Comparison of ENCODE assay signal across 8 cellular contexts in the genomic region with DNA sequence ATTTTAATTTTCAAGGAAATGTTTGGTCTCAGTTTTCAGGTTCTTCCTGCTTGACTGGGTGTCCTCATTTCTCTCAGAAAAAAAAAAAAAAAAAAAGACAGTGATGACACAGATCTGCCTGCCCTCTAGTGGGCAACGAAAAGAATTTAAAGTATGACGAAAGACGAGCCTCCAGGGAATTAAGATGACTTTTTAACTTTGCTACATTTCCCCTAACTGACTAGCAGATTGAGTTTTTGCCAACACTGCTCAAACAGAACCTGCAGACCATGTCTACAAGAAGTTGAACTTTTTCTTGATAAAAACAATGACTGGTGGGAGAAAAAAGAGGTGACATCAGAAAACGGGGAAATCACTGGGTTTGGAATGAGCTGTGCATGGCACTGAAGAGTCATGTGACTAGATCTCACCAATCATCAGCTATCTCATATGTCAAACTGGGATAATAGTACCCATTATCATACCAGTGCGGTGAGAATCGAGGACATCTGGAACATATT. TPM values are rescaled to one million over a fixed set of nuclear protein-coding genes. Genes with fewer than 3 reads are reported as not detected.
DNase-seq lines count a peak whose midpoint lies in the region; ATAC-seq and TF ChIP-seq lines count a peak whose summit lies in the region.

No MANE protein-coding gene starts in this region.

- peaks cover 49% of the 10 kb centered on the region for H3K4me1 ChIP-seq in GM23248 (ENCODE audit: insufficient read depth)
- H3K4me1 ChIP-seq in RWPE2 (ENCODE audit: insufficient read depth, poor library complexity, severe bottlenecking) = peaks cover 15% of the 10 kb centered on the region
- H3K4me1 ChIP-seq in breast epithelium = no peaks in the 10 kb centered on the region

- H3K9me2 ChIP-seq in GM23248 (ENCODE audit: insufficient read depth) = no peaks in the 10 kb centered on the region

- H3K4me3 Mint-ChIP-seq in immature natural killer cell = peak overlapping the region; percentile 22 to 79 (median 46)
- H3K4me3 Mint-ChIP-seq in stimulated activated naive B cell treated with anti-CD40 and anti-IgM and Interleukin-4, amounts not matched to agents 10 μg/mL and 1 μg/mL and 100 μg/mL, for 72 hours = peak overlapping the region; percentile 56 to 71

- no peaks in the 10 kb centered on the region for H4K20me1 ChIP-seq in GM23248 (ENCODE audit: insufficient read depth)

- TF ChIP-seq CTCF in RWPE2 (IDR thresholded peaks at IDR 0.05; ENCODE audit: poor library complexity, severe bottlenecking) (peak; percentile 91), breast epithelium (IDR thresholded peaks at IDR 0.05) (peak; percentile 74 to 88 (median 84))

- peak overlapping the region; percentile 65 for H3K27ac ChIP-seq in GM23248
- H3K27ac ChIP-seq in RWPE2 (ENCODE audit: poor library complexity, severe bottlenecking) = peak overlapping the region; percentile 7
- H3K27ac ChIP-seq in breast epithelium = peak overlapping the region; percentile 49 to 88

- peak; percentile 13 for DNase-seq in stimulated activated CD4-positive, alpha-beta T cell treated with anti-CD3 and anti-CD28 coated beads, Interleukin-2, amount 100 ng/mL, for 4 hours (ENCODE audit: low read depth)
- no peak for DNase-seq in stimulated activated CD4-positive, alpha-beta T cell treated with anti-CD3 and anti-CD28 coated beads, Interleukin-12 subunit alpha, Interleukin-12 subunit beta, amount 100 ng/mL, for 4 hours
- peak; percentile 91 for DNase-seq in GM23248
- peak; percentile 75 for DNase-seq in Jurkat, Clone E6-1 (ENCODE audit: low read depth, low spot score)
- DNase-seq in RWPE2 (ENCODE audit: low spot score) = no peak
- DNase-seq in breast epithelium (ENCODE audit: low spot score in 2 of 2) = no peak
- DNase-seq in immature natural killer cell = peak; percentile 59 to 71 (median 64)
- peak; percentile 34 for DNase-seq in stimulated activated naive B cell treated with anti-CD40 and anti-IgM and Interleukin-4, amounts not matched to agents 10 μg/mL and 1 μg/mL and 100 μg/mL, for 72 hours

- intact Hi-C loops in breast epithelium (cut with DNase I; ENCODE audit: low total_unique reads) = loop anchor here (10.0 kb wide), 1 partner anchor 1846 kb away; no protein-coding TSS in a partner anchor

- 13 to 15% methylated on average over 6 of the region's 6 CpGs for WGBS in GM23248 (ENCODE audit: low coverage in 1 of 2, low lambda C conversion rate in 2 of 2, missing lambda C conversion rate in 2 of 2), 2 experiments

- H3K27me3 Mint-ChIP-seq in immature natural killer cell (ENCODE audit: low read depth in 3 of 3) = peaks cover 0 to 3% (median 3%) of the 10 kb centered on the region in 3 donors
- no peaks in the 10 kb centered on the region for H3K27me3 Mint-ChIP-seq in stimulated activated naive B cell treated with anti-CD40 and anti-IgM and Interleukin-4, amounts not matched to agents 10 μg/mL and 1 μg/mL and 100 μg/mL, for 72 hours

- in situ Hi-C loops in GM23248 (cut with MboI) = loop anchor here (25.0 kb wide), 2 partner anchors 369 to 544 kb away; no protein-coding TSS in a partner anchor

- peak overlapping the region; percentile 59 for H3K4me2 ChIP-seq in GM23248 (ENCODE audit: unreplicated experiment)

- no peaks in the 10 kb centered on the region for H3K9me3 Mint-ChIP-seq in immature natural killer cell
- no peaks in the 10 kb centered on the region for H3K9me3 Mint-ChIP-seq in stimulated activated naive B cell treated with anti-CD40 and anti-IgM and Interleukin-4, amounts not matched to agents 10 μg/mL and 1 μg/mL and 100 μg/mL, for 72 hours

- ATAC-seq in RWPE2 (ENCODE audit: low read depth) = peak; percentile 38; the same call in 1 of the 3 replicates
- peak; percentile 85 to 86 for ATAC-seq in stimulated activated naive B cell treated with anti-CD40 and anti-IgM and Interleukin-4, amounts not matched to agents 10 μg/mL and 1 μg/mL and 100 μg/mL, for 72 hours (replicated peaks)

- H3K27ac Mint-ChIP-seq in immature natural killer cell = peak overlapping the region in 4 of 6 donors; percentile 5 to 52 (median 14)
- H3K27ac Mint-ChIP-seq in stimulated activated naive B cell treated with anti-CD40 and anti-IgM and Interleukin-4, amounts not matched to agents 10 μg/mL and 1 μg/mL and 100 μg/mL, for 72 hours = peak overlapping the region; percentile 82

- no peaks in the 10 kb centered on the region for H3K9me3 ChIP-seq in GM23248 (ENCODE audit: low read depth)
- H3K9me3 ChIP-seq in RWPE2 (ENCODE audit: severe bottlenecking) = no peaks in the 10 kb centered on the region
- H3K9me3 ChIP-seq in breast epithelium = no peaks in the 10 kb centered on the region

- H3K4me1 Mint-ChIP-seq in immature natural killer cell = peaks cover 5 to 10% of the 10 kb centered on the region in 2 donors
- peaks cover 10 to 20% of the 10 kb centered on the region in 2 donors for H3K4me1 Mint-ChIP-seq in stimulated activated naive B cell treated with anti-CD40 and anti-IgM and Interleukin-4, amounts not matched to agents 10 μg/mL and 1 μg/mL and 100 μg/mL, for 72 hours

- H3K4me3 ChIP-seq in GM23248 (peak overlapping the region; percentile 35), RWPE2 (ENCODE audit: severe bottlenecking) (peak overlapping the region; percentile 15), breast epithelium (no peak overlapping the region)
- peak overlapping the region; percentile 11 for H3K4me3 ChIP-seq in Jurkat, Clone E6-1 (ENCODE audit: low read length)

- H3K36me3 Mint-ChIP-seq in immature natural killer cell = no peaks in the 10 kb centered on the region
- H3K36me3 Mint-ChIP-seq in stimulated activated naive B cell treated with anti-CD40 and anti-IgM and Interleukin-4, amounts not matched to agents 10 μg/mL and 1 μg/mL and 100 μg/mL, for 72 hours = no peaks in the 10 kb centered on the region

- H3K36me3 ChIP-seq in GM23248 (ENCODE audit: low read depth) (no peaks in the 10 kb centered on the region), RWPE2 (ENCODE audit: low read depth) (no peaks in the 10 kb centered on the region), breast epithelium (no peaks in the 10 kb centered on the region)

- peak overlapping the region; percentile 53 for H3K9ac ChIP-seq in GM23248

- H2AFZ ChIP-seq in GM23248 = peak overlapping the region; percentile 85

- peaks cover 33% of the 10 kb centered on the region for H3F3A ChIP-seq in GM23248 (ENCODE audit: insufficient read depth)

- H3K27me3 ChIP-seq in GM23248 (replicated peaks; ENCODE audit: insufficient read depth) = no peaks in the 10 kb centered on the region
- H3K27me3 ChIP-seq in RWPE2 (ENCODE audit: insufficient read depth, poor library complexity, severe bottlenecking) = no peaks in the 10 kb centered on the region
- no peaks in the 10 kb centered on the region for H3K27me3 ChIP-seq in breast epithelium

- no peak for TF ChIP-seq POLR2A in breast epithelium (IDR thresholded peaks at IDR 0.05)

- no peaks in the 10 kb centered on the region for H3K79me2 ChIP-seq in GM23248 (ENCODE audit: insufficient read depth)

RNA-seq across cellular contexts. Expression of gene EOMES, which starts 40.8 kb away (rescaled TPM):
- total RNA-seq in GM23248 (2014; rRNA removed; shearing (Covaris generic)) = 0.11 TPM in 1 of 2 replicates, not detected in the other
- not detected in 2 replicates for polyA plus RNA-seq in GM23248 (2016; fragmentation: Nextera tagmentation; extraction: Ambion mirVana)
- 3.5 TPM for polyA plus RNA-seq in Jurkat, Clone E6-1 (2012; ENCODE audit: insufficient read depth, insufficient read length)
- total RNA-seq in breast epithelium = under 1 TPM in 2 of 3 donors, not detected in 1; 0.48 to 0.88 TPM
- polyA plus RNA-seq in immature natural killer cell = 100 to 1,000 TPM in 2 of 3 donors, 10 to 100 TPM in 1; 96.5 to 189 (median 158) TPM

Comparison
In these comparisons a context has a peak if more than half of its experiments do, and no peak if none do; other contexts are left out.
1. DNase-seq: peak in stimulated activated CD4-positive, alpha-beta T cell treated with anti-CD3 and anti-CD28 coated beads, Interleukin-2, amount 100 ng/mL, for 4 hours (single experiment), GM23248 (single experiment), Jurkat, Clone E6-1 (single experiment), immature natural killer cell (3 of 3) and stimulated activated naive B cell treated with anti-CD40 and anti-IgM and Interleukin-4, amounts not matched to agents 10 μg/mL and 1 μg/mL and 100 μg/mL, for 72 hours (single experiment); none in stimulated activated CD4-positive, alpha-beta T cell treated with anti-CD3 and anti-CD28 coated beads, Interleukin-12 subunit alpha, Interleukin-12 subunit beta, amount 100 ng/mL, for 4 hours (single experiment), RWPE2 (single experiment) and breast epithelium (0 of 2).
2. H3K27ac ChIP-seq: peak in every context shown above with its lines; median percentile 68 in breast epithelium; 65 in GM23248; 7 in RWPE2.
3. H3K4me3 ChIP-seq: peak in GM23248 (single experiment), Jurkat, Clone E6-1 (single experiment) and RWPE2 (single experiment); none in breast epithelium (0 of 3).